In genomic region chr2:157334335-157334734, GRCh38 we compare ENCODE assay signal across 32 cellular contexts. TPM values are rescaled to one million over a fixed set of nuclear protein-coding genes. Genes with fewer than 3 reads are reported as not detected.
DNase-seq lines count a peak whose midpoint lies in the region; ATAC-seq and TF ChIP-seq lines count a peak whose summit lies in the region.
"Had no signal": no experiment of that assay in that cellular context is flagged by ENCODE, and none has a peak within 500 bp of the region (broad histone marks: within the 10 kb centered on the region; RNA-seq: fewer than 3 reads in every experiment).

No MANE protein-coding gene starts in this region.

- H3K36me3 Mint-ChIP-seq in activated CD4-positive, alpha-beta memory T cell treated with anti-CD3 and anti-CD28 coated beads for 36 hours = no peaks in the 10 kb centered on the region
- peaks cover 12% of the 10 kb centered on the region for H3K36me3 Mint-ChIP-seq in activated CD4-positive, alpha-beta memory T cell treated with anti-CD3 and anti-CD28 coated beads, Interleukin-2, amount 10 ng/mL, durations not matched to agents 7 days and 5 days (ENCODE audit: low read depth)
- no peaks in the 10 kb centered on the region for H3K36me3 Mint-ChIP-seq in CD4-positive, alpha-beta T cell (ENCODE audit: low read depth)
- H3K36me3 Mint-ChIP-seq in activated naive CD8-positive, alpha-beta T cell = peaks cover 4% of the 10 kb centered on the region
- H3K36me3 Mint-ChIP-seq in naive thymus-derived CD4-positive, alpha-beta T cell = peaks cover 0 to 13% (median 0%) of the 10 kb centered on the region in 5 donors
- H3K36me3 Mint-ChIP-seq: mesothelial cell of epicardium, natural killer cell had no signal

- TF ChIP-seq CTCF in CD4-positive, alpha-beta T cell (IDR thresholded peaks at IDR 0.05) = no peak

- no peaks in the 10 kb centered on the region for H3K9me3 Mint-ChIP-seq in activated CD4-positive, alpha-beta memory T cell treated with anti-CD3 and anti-CD28 coated beads for 36 hours
- no peaks in the 10 kb centered on the region for H3K9me3 Mint-ChIP-seq in activated CD4-positive, alpha-beta memory T cell treated with anti-CD3 and anti-CD28 coated beads, Interleukin-2, amount 10 ng/mL, durations not matched to agents 7 days and 5 days
- no peaks in the 10 kb centered on the region for H3K9me3 Mint-ChIP-seq in CD4-positive, alpha-beta T cell
- H3K9me3 Mint-ChIP-seq in activated naive CD8-positive, alpha-beta T cell (ENCODE audit: low read depth) = no peaks in the 10 kb centered on the region
- H3K9me3 Mint-ChIP-seq in naive thymus-derived CD4-positive, alpha-beta T cell = peaks cover 0 to 5% (median 0%) of the 10 kb centered on the region in 11 donors
- H3K9me3 Mint-ChIP-seq: GM23338, mesothelial cell of epicardium, natural killer cell had no signal

- no peak overlapping the region for H3K4me3 ChIP-seq in naive thymus-derived CD4-positive, alpha-beta T cell (ENCODE audit: low read length)
- H3K4me3 ChIP-seq: A549, body of pancreas, esophagus muscularis mucosa, GM23338, PC-9, psoas muscle, suprapubic skin had no signal

- H3K9me3 ChIP-seq in CD4-positive, alpha-beta T cell (ENCODE audit: control insufficient read depth, low read length) = no peaks in the 10 kb centered on the region
- no peaks in the 10 kb centered on the region for H3K9me3 ChIP-seq in naive thymus-derived CD4-positive, alpha-beta T cell (ENCODE audit: control insufficient read depth in 2 of 3, low read length in 3 of 3)
- H3K9me3 ChIP-seq: A549, body of pancreas, esophagus muscularis mucosa, psoas muscle, suprapubic skin had no signal

- peaks cover 70% of the 10 kb centered on the region for H3K4me1 Mint-ChIP-seq in activated CD4-positive, alpha-beta memory T cell treated with anti-CD3 and anti-CD28 coated beads for 36 hours (ENCODE audit: low read depth)
- peaks cover 47% of the 10 kb centered on the region for H3K4me1 Mint-ChIP-seq in activated CD4-positive, alpha-beta memory T cell treated with anti-CD3 and anti-CD28 coated beads, Interleukin-2, amount 10 ng/mL, durations not matched to agents 7 days and 5 days
- peaks cover 97% of the 10 kb centered on the region for H3K4me1 Mint-ChIP-seq in CD4-positive, alpha-beta T cell (ENCODE audit: low read depth)
- peaks cover 92% of the 10 kb centered on the region for H3K4me1 Mint-ChIP-seq in activated naive CD8-positive, alpha-beta T cell (ENCODE audit: low read depth)
- H3K4me1 Mint-ChIP-seq in naive thymus-derived CD4-positive, alpha-beta T cell = peaks cover 47 to 99% (median 94%) of the 10 kb centered on the region in 7 donors
- H3K4me1 Mint-ChIP-seq: mesothelial cell of epicardium had no signal

- no peak for DNase-seq in activated CD4-positive, alpha-beta memory T cell treated with anti-CD3 and anti-CD28 coated beads for 36 hours
- no peak for DNase-seq in activated CD4-positive, alpha-beta memory T cell treated with anti-CD3 and anti-CD28 coated beads, Interleukin-2, amount 10 ng/mL, durations not matched to agents 7 days and 5 days
- DNase-seq in CD4-positive, alpha-beta T cell = no peak
- no peak for DNase-seq in naive thymus-derived CD4-positive, alpha-beta T cell
- DNase-seq in middle frontal gyrus (ENCODE audit: extremely low spot score, low spot score) = no peak
- DNase-seq in EL = no peak
- DNase-seq: activated CD4-positive, CD25-positive, alpha-beta regulatory T cell treated with anti-CD3 and anti-CD28 coated beads, Interleukin-2, amount 50 U/mL, for 72 hours; activated CD8-positive, alpha-beta memory T cell treated with anti-CD3 and anti-CD28 coated beads, Interleukin-2, amount 10 ng/mL, durations not matched to agents 7 days and 5 days; body of pancreas; DMS 273 treated with DMSO at 0.1 percent for 48 hours; foreskin keratinocyte; IMR-90; natural killer cell; NCI-H146; NCI-H226; NCI-H526 treated with DMSO at 0.1 percent for 48 hours; PC-9; psoas muscle; Right ventricle myocardium superior; stimulated activated CD4-positive, alpha-beta T cell treated with anti-CD3 and anti-CD28 coated beads, Interleukin-12 subunit alpha, Interleukin-12 subunit beta, amount 100 ng/mL, for 4 hours had no signal

- H3K4me1 ChIP-seq in naive thymus-derived CD4-positive, alpha-beta T cell (ENCODE audit: control insufficient read depth in 2 of 2, insufficient read depth in 2 of 2, low read length in 2 of 2) = peaks cover 29 to 73% of the 10 kb centered on the region in 2 donors
- H3K4me1 ChIP-seq: esophagus muscularis mucosa, foreskin keratinocyte, psoas muscle, suprapubic skin had no signal

- peak overlapping the region; percentile 3 for H3K4me3 Mint-ChIP-seq in activated CD4-positive, alpha-beta memory T cell treated with anti-CD3 and anti-CD28 coated beads for 36 hours
- H3K4me3 Mint-ChIP-seq in activated CD4-positive, alpha-beta memory T cell treated with anti-CD3 and anti-CD28 coated beads, Interleukin-2, amount 10 ng/mL, durations not matched to agents 7 days and 5 days = no peak overlapping the region
- peak overlapping the region; percentile 35 for H3K4me3 Mint-ChIP-seq in CD4-positive, alpha-beta T cell
- peak overlapping the region; percentile 48 for H3K4me3 Mint-ChIP-seq in activated naive CD8-positive, alpha-beta T cell
- peak overlapping the region in 8 of 10 donors; percentile 5 to 59 (median 37) for H3K4me3 Mint-ChIP-seq in naive thymus-derived CD4-positive, alpha-beta T cell
- H3K4me3 Mint-ChIP-seq: activated CD8-positive, alpha-beta memory T cell treated with anti-CD3 and anti-CD28 coated beads, Interleukin-2, amount 10 ng/mL, durations not matched to agents 7 days and 5 days; GM23338; mesothelial cell of epicardium; natural killer cell; T-helper 2 cell treated with Interferon-gamma antibody and Interleukin-4, amounts not matched to agents 5 μg/mL and 100 μg/mL, for 36 hours had no signal

- peak overlapping the region; percentile 11 for H3K27ac Mint-ChIP-seq in activated CD4-positive, alpha-beta memory T cell treated with anti-CD3 and anti-CD28 coated beads for 36 hours
- no peak overlapping the region for H3K27ac Mint-ChIP-seq in activated CD4-positive, alpha-beta memory T cell treated with anti-CD3 and anti-CD28 coated beads, Interleukin-2, amount 10 ng/mL, durations not matched to agents 7 days and 5 days
- H3K27ac Mint-ChIP-seq in CD4-positive, alpha-beta T cell = peak overlapping the region; percentile 83
- H3K27ac Mint-ChIP-seq in activated naive CD8-positive, alpha-beta T cell = peak overlapping the region; percentile 93
- peak overlapping the region in 8 of 9 donors; percentile 22 to 92 (median 81) for H3K27ac Mint-ChIP-seq in naive thymus-derived CD4-positive, alpha-beta T cell
- H3K27ac Mint-ChIP-seq: activated CD8-positive, alpha-beta memory T cell treated with anti-CD3 and anti-CD28 coated beads, Interleukin-2, amount 10 ng/mL, durations not matched to agents 7 days and 5 days; GM23338; mesothelial cell of epicardium; T-helper 2 cell treated with Interferon-gamma antibody and Interleukin-4, amounts not matched to agents 5 μg/mL and 100 μg/mL, for 36 hours had no signal

- POLR2A ChIA-PET in activated CD4-positive, alpha-beta memory T cell treated with anti-CD3 and anti-CD28 coated beads for 36 hours (lab: Charles Lee) = interaction anchor here (0.5 to 1.9 kb wide), 6 partner anchors 67 to 570 kb away, joined by 3 to 10 read pairs (median 4); no protein-coding TSS in a partner anchor
- POLR2A ChIA-PET in activated CD4-positive, alpha-beta memory T cell treated with anti-CD3 and anti-CD28 coated beads, Interleukin-2, amount 10 ng/mL, durations not matched to agents 7 days and 5 days (lab: Charles Lee) = interaction anchor here (4.5 kb wide), 1 partner anchor 70 kb away, joined by 15 read pairs; no protein-coding TSS in a partner anchor
- POLR2A ChIA-PET in CD4-positive, alpha-beta T cell (lab: Charles Lee) = interaction anchor here (0.9 to 10.0 kb wide), 9 partner anchors 16 to 109 kb away, joined by 3 to 92 read pairs (median 12); partner anchors contain the start of gene CYTIP
- POLR2A ChIA-PET in naive thymus-derived CD4-positive, alpha-beta T cell (lab: Charles Lee) = interaction anchor here (0.8 to 15.7 kb wide), 8 partner anchors 12 to 115 kb away, joined by 5 to 554 read pairs (median 12); partner anchors contain the start of gene CYTIP

- no peaks in the 10 kb centered on the region for H3K36me3 ChIP-seq in naive thymus-derived CD4-positive, alpha-beta T cell (ENCODE audit: control insufficient read depth in 2 of 3, insufficient read depth in 3 of 3, low read length in 3 of 3)
- H3K36me3 ChIP-seq: esophagus muscularis mucosa, suprapubic skin had no signal

- H3K27me3 Mint-ChIP-seq in activated CD4-positive, alpha-beta memory T cell treated with anti-CD3 and anti-CD28 coated beads for 36 hours = no peaks in the 10 kb centered on the region
- no peaks in the 10 kb centered on the region for H3K27me3 Mint-ChIP-seq in activated CD4-positive, alpha-beta memory T cell treated with anti-CD3 and anti-CD28 coated beads, Interleukin-2, amount 10 ng/mL, durations not matched to agents 7 days and 5 days
- H3K27me3 Mint-ChIP-seq in CD4-positive, alpha-beta T cell = no peaks in the 10 kb centered on the region
- no peaks in the 10 kb centered on the region for H3K27me3 Mint-ChIP-seq in activated naive CD8-positive, alpha-beta T cell
- no peaks in the 10 kb centered on the region for H3K27me3 Mint-ChIP-seq in naive thymus-derived CD4-positive, alpha-beta T cell
- H3K27me3 Mint-ChIP-seq: activated CD8-positive, alpha-beta memory T cell treated with anti-CD3 and anti-CD28 coated beads, Interleukin-2, amount 10 ng/mL, durations not matched to agents 7 days and 5 days had no signal

- intact Hi-C loops in activated CD4-positive, alpha-beta memory T cell treated with anti-CD3 and anti-CD28 coated beads for 36 hours (cut with micrococcal nuclease) = no loop called here
- intact Hi-C loops in CD4-positive, alpha-beta T cell (cut with DNase I, micrococcal nuclease) = loop anchor here (5.0 to 10.0 kb wide), 2 partner anchors 33 to 100 kb away; no protein-coding TSS in a partner anchor
- intact Hi-C loops in naive thymus-derived CD4-positive, alpha-beta T cell (cut with micrococcal nuclease) = loop anchor here (2.0 to 10.0 kb wide), 3 partner anchors 14 to 1120 kb away; partner anchors contain the start of genes CCDC148 (in 1 of the 2) and PKP4 (in 1 of the 2)

- H3K27me3 ChIP-seq in CD4-positive, alpha-beta T cell (ENCODE audit: control insufficient read depth, insufficient read depth, low read length) = no peaks in the 10 kb centered on the region
- no peaks in the 10 kb centered on the region for H3K27me3 ChIP-seq in naive thymus-derived CD4-positive, alpha-beta T cell (ENCODE audit: control insufficient read depth in 2 of 2, insufficient read depth in 2 of 2, low read length in 2 of 2)
- H3K27me3 ChIP-seq: body of pancreas, esophagus muscularis mucosa, suprapubic skin had no signal

- ATAC-seq in CD4-positive, alpha-beta T cell (ENCODE audit: poor library complexity) = no peak
- no peak for ATAC-seq in naive thymus-derived CD4-positive, alpha-beta T cell
- no peak for ATAC-seq in GM21576 (IDR thresholded peaks at IDR 0.05; ENCODE audit: unreplicated experiment)
- ATAC-seq: A549; activated CD8-positive, alpha-beta memory T cell treated with anti-CD3 and anti-CD28 coated beads, Interleukin-2, amount 10 ng/mL, durations not matched to agents 7 days and 5 days; body of pancreas; foreskin keratinocyte; GM23338; natural killer cell; psoas muscle; sciatic nerve; SK-N-SH treated with all-trans-retinoic acid at 6 μM for 48 hours had no signal

- H3K27ac ChIP-seq in CD4-positive, alpha-beta T cell (ENCODE audit: low read depth, low read length) = no peak overlapping the region
- H3K27ac ChIP-seq in naive thymus-derived CD4-positive, alpha-beta T cell (ENCODE audit: low read depth, low read length) = peak overlapping the region; percentile 15
- H3K27ac ChIP-seq: A549, body of pancreas, esophagus muscularis mucosa, foreskin keratinocyte, PC-9, psoas muscle, suprapubic skin had no signal

- CTCF ChIA-PET in activated CD4-positive, alpha-beta memory T cell treated with anti-CD3 and anti-CD28 coated beads for 36 hours (lab: Charles Lee) = interaction anchor here (0.7 to 17.2 kb wide), 14 partner anchors 9 to 289 kb away, joined by 3 to 316 read pairs (median 20); partner anchors contain the start of gene ERMN
- CTCF ChIA-PET in activated CD4-positive, alpha-beta memory T cell treated with anti-CD3 and anti-CD28 coated beads, Interleukin-2, amount 10 ng/mL, durations not matched to agents 7 days and 5 days (lab: Charles Lee) = interaction anchor here (0.6 to 5.3 kb wide), 9 partner anchors 9 to 295 kb away, joined by 3 to 98 read pairs (median 3); partner anchors contain the start of gene ERMN
- CTCF ChIA-PET in CD4-positive, alpha-beta T cell (lab: Charles Lee) = interaction anchor here (1.3 kb wide), 1 partner anchor 158 kb away, joined by 5 read pairs; no protein-coding TSS in a partner anchor
- CTCF ChIA-PET in naive thymus-derived CD4-positive, alpha-beta T cell (lab: Charles Lee) = interaction anchor here (0.9 to 8.0 kb wide), 10 partner anchors 24 to 160 kb away, joined by 3 to 36 read pairs (median 4); no protein-coding TSS in a partner anchor

RNA-seq across cellular contexts. Expression of gene ERMN, which starts 8.7 kb away (rescaled TPM):
- total RNA-seq in activated CD4-positive, alpha-beta memory T cell treated with anti-CD3 and anti-CD28 coated beads for 36 hours = 1 to 10 TPM in 1 of 2 experiments, under 1 TPM in 1; 0.82 to 1.5 TPM
- total RNA-seq in activated CD4-positive, alpha-beta memory T cell treated with anti-CD3 and anti-CD28 coated beads, Interleukin-2, amount 10 ng/mL, durations not matched to agents 7 days and 5 days = 1 to 10 TPM; 3.1 to 3.5 TPM
- 10 to 100 TPM; 17.3 to 18.0 TPM for total RNA-seq in CD4-positive, alpha-beta T cell
- total RNA-seq in naive thymus-derived CD4-positive, alpha-beta T cell = 10 to 100 TPM in 2 of 5 experiments, 1 to 10 TPM in 3; 5.6 to 17.3 (median 6.1) TPM
- polyA plus RNA-seq in naive thymus-derived CD4-positive, alpha-beta T cell = under 1 TPM; 0.09 to 0.38 TPM
- total RNA-seq: dermis microvascular lymphatic vessel endothelial cell, foreskin keratinocyte, IMR-90, kidney epithelial cell, mesothelial cell of epicardium, PC-9, psoas muscle, Right ventricle myocardium superior had no signal
- polyA plus RNA-seq: A549, foreskin keratinocyte, IMR-90 had no signal
